ENCODE assay signal across 24 cellular contexts in the genomic region with DNA sequence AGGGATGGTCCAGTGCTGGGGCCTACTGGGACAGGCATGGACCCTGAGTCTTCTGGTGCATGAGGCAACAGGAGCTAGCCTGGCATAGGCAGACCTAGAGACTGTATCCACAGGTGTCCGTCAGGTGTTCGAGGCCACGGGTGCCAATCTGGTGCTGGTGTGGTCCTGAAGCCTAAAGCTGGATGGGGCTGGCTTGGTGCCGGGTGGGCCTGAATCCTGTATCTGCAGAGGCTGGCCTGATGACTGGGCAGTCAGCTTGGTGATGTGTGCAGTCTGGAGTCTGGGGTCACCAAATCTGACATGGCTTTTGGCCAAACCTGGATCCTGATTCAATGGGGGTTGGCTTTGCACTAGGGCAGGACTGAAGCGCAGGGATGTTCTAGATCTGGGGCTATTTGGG.
"Had no signal": no experiment of that assay in that cellular context is flagged by ENCODE, and none has a peak within 500 bp of the region (broad histone marks: within the 10 kb centered on the region; RNA-seq: fewer than 3 reads in every experiment).

No MANE protein-coding gene starts in this region.

- FAIRE-seq: pancreas, small intestine, urothelium cell line had no signal

- H3K27me3 ChIP-seq: neutrophil, pancreas, right lobe of liver, sigmoid colon, stomach, thyroid gland, tibial nerve, upper lobe of left lung, vagina had no signal

- ATAC-seq: pancreas; psoas muscle; right cardiac atrium; stimulated activated effector memory CD8-positive, alpha-beta T cell treated with anti-CD3 and anti-CD28 coated beads, Interleukin-12 subunit alpha, Interleukin-12 subunit beta, amount 100 ng/mL, for 72 hours; stimulated activated naive B cell treated with anti-CD40 and anti-IgM and Interleukin-4, amounts not matched to agents 10 μg/mL and 1 μg/mL and 100 μg/mL, for 72 hours had no signal

- H3K36me3 ChIP-seq: neutrophil, pancreas, right lobe of liver, sigmoid colon, stomach, thoracic aorta, thyroid gland, tibial nerve, upper lobe of left lung, vagina had no signal

- H3K4me1 ChIP-seq: pancreas, psoas muscle, right lobe of liver, sigmoid colon, stomach, thyroid gland, tibial nerve, upper lobe of left lung, vagina had no signal

- H3K27ac ChIP-seq: neutrophil, pancreas, psoas muscle, right lobe of liver, sigmoid colon, stomach, thoracic aorta, thyroid gland, tibial nerve, upper lobe of left lung, vagina had no signal

- DNase-seq: nephron progenitor cell; nucleus accumbens; psoas muscle; right lobe of liver; sigmoid colon; small intestine; stimulated activated CD4-positive, alpha-beta T cell treated with anti-CD3 and anti-CD28 coated beads, Interleukin-15, amount 100 ng/mL, for 24 hours; stimulated activated CD4-positive, alpha-beta T cell treated with anti-CD3 and anti-CD28 coated beads, Interleukin-2, amount 100 ng/mL, for 24 hours; stimulated activated CD4-positive, alpha-beta T cell treated with anti-CD3 and anti-CD28 coated beads, Interleukin-2, amount 100 ng/mL, for 48 hours; stimulated activated CD4-positive, alpha-beta T cell treated with anti-CD3 and anti-CD28 coated beads, Interleukin-4, amount 100 ng/mL, for 24 hours; stimulated activated naive B cell treated with anti-CD40 and anti-IgM and Interleukin-4, amounts not matched to agents 10 μg/mL and 1 μg/mL and 100 μg/mL, for 72 hours; stimulated activated naive CD4-positive, alpha-beta T cell treated with Interleukin-2 at 50 U/mL for 16 hours; stomach; thyroid gland; trophoblast cell; upper lobe of left lung had no signal

- H3K9me3 ChIP-seq: neutrophil, pancreas, sigmoid colon, thoracic aorta, thyroid gland had no signal

- H3K4me3 ChIP-seq: pancreas, psoas muscle, right lobe of liver, sigmoid colon, stomach, thoracic aorta, thyroid gland, tibial nerve, upper lobe of left lung, vagina had no signal
